ENCODE assay signal across 9 cellular contexts in the genomic region with DNA sequence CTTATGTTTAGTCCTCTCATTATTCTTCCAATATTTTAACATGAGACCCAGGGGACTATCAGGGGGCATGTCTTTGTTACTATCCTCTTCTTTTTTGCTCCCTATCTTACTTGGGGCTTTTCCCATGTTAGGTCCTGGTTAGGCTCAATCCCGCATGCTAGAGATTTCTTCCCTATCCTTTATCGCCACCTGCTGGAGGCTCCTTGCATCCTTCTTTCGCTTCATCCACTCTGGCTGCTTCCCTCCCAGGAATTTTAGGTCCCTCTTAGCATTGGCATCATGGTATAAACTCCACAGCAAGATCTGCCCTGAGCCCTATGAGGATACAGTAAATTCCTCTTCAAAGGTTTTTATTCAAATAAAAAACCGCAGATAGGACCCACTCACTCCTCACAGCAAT. TPM values are rescaled to one million over a fixed set of nuclear protein-coding genes. Genes with fewer than 3 reads are reported as not detected.
DNase-seq lines count a peak whose midpoint lies in the region; FAIRE-seq and TF ChIP-seq lines count a peak whose summit lies in the region.
"Not testable (repeated sequence)": the region's sequence is repeated elsewhere in the genome, so short reads cannot be mapped to it uniquely, and the experiment has no call there.
"Had no signal": no experiment of that assay in that cellular context is flagged by ENCODE, and none has a peak within 500 bp of the region (broad histone marks: within the 10 kb centered on the region; RNA-seq: fewer than 3 reads in every experiment).

No MANE protein-coding gene starts in this region.

- H3K4me3 ChIP-seq in GM06990 (replicated peaks; ENCODE audit: low read depth, low read length); OCI-LY3 (ENCODE audit: low read length); endothelial cell of umbilical vein (replicated peaks in 1 of 3; ENCODE audit: insufficient read depth in 1 of 3, low read depth in 1 of 3, low read length in 3 of 3): not testable (repeated sequence)

- CTCF ChIA-PET in endothelial cell of umbilical vein (lab: Charles Lee): not testable (repeated sequence)

- not testable (repeated sequence) for H4K20me1 ChIP-seq in OCI-LY3 (ENCODE audit: insufficient read depth, low read length); endothelial cell of umbilical vein (replicated peaks; ENCODE audit: control insufficient read depth, extremely low read depth, insufficient read depth, low read length)

- not testable (repeated sequence) for H3K4me1 ChIP-seq in OCI-LY3 (ENCODE audit: low read length); endothelial cell of umbilical vein (ENCODE audit: control insufficient read depth, extremely low read depth, insufficient read depth, low read length)

- H3K9me1 ChIP-seq in endothelial cell of umbilical vein (replicated peaks; ENCODE audit: control insufficient read depth, extremely low read depth, insufficient read depth, low read length): not testable (repeated sequence)

- not testable (repeated sequence) for H3K36me3 ChIP-seq in GM06990 (ENCODE audit: control insufficient read depth, insufficient read depth, low read length); OCI-LY3 (replicated peaks; ENCODE audit: low read depth, low read length); endothelial cell of umbilical vein (ENCODE audit: control insufficient read depth in 2 of 2, extremely low read depth in 1 of 2, insufficient read depth in 2 of 2, low read length in 2 of 2)

- dilution Hi-C loops in endothelial cell of umbilical vein (cut with MboI; ENCODE audit: extremely low pct_ligation_motif_present, low sequenced_read_pairs): not testable (repeated sequence)

- H2AFZ ChIP-seq in OCI-LY3 (ENCODE audit: low read depth, low read length); endothelial cell of umbilical vein (ENCODE audit: low read depth, low read length): not testable (repeated sequence)

- intact Hi-C loops in endothelial cell of umbilical vein (cut with micrococcal nuclease): loop anchor here (2.0 to 10.0 kb wide), 3 partner anchors 288 to 734 kb away; no protein-coding TSS in a partner anchor

- FAIRE-seq in endothelial cell of umbilical vein (lab: Jason Lieb, UNC): not testable (repeated sequence)

- TF ChIP-seq CTCF in GM06990 (IDR thresholded peaks at IDR 0.05; ENCODE audit: insufficient read depth, low read length, poor library complexity, severe bottlenecking) (peak; percentile 38), OCI-LY3 (IDR thresholded peaks at IDR 0.05; ENCODE audit: low read depth, low read length) (peak; percentile 34), endothelial cell of umbilical vein (IDR thresholded peaks at IDR 0.05; ENCODE audit: extremely low read depth in 1 of 2, insufficient read depth in 1 of 2, low read depth in 1 of 2, low read length in 2 of 2) (peak; percentile 16 to 50)

- peak; percentile 51 for DNase-seq in A172 (ENCODE audit: low spot score)
- DNase-seq in GM06990 (ENCODE audit: extremely low read depth, insufficient read length): not testable (repeated sequence)
- peak; percentile 7 for DNase-seq in MV-4-11 (lab: John Stamatoyannopoulos, UW)
- DNase-seq in activated CD8-positive, alpha-beta memory T cell treated with anti-CD3 and anti-CD28 coated beads for 48 hours (ENCODE audit: low read depth in 2 of 3, low spot score in 2 of 3): peak in 2 of 3 experiments; percentile 2 to 18
- DNase-seq in endothelial cell of umbilical vein (ENCODE audit: low read depth, low spot score): peak; percentile 44
- DNase-seq in kidney glomerular epithelial cell (lab: John Stamatoyannopoulos, UW): peak; percentile 46
- DNase-seq in retina: peak; percentile 57

- H3K27me3 ChIP-seq in GM06990 (replicated peaks; ENCODE audit: control insufficient read depth, insufficient read depth, low read length); OCI-LY3 (ENCODE audit: low read depth, low read length); endothelial cell of umbilical vein (ENCODE audit: control insufficient read depth in 2 of 2, insufficient read depth in 2 of 2, low read length in 2 of 2): not testable (repeated sequence)

- not testable (repeated sequence) for H3K9me3 ChIP-seq in OCI-LY3 (ENCODE audit: insufficient read depth, low read length); endothelial cell of umbilical vein (replicated peaks; ENCODE audit: control insufficient read depth, insufficient read depth, low read length)

- H3K27ac ChIP-seq in OCI-LY3 (ENCODE audit: low read length): peak overlapping the region; percentile 75
- H3K27ac ChIP-seq in endothelial cell of umbilical vein (ENCODE audit: insufficient read depth, low read depth, low read length): not testable (repeated sequence)

- not testable (repeated sequence) for H3K79me2 ChIP-seq in OCI-LY3 (ENCODE audit: low read length); endothelial cell of umbilical vein (ENCODE audit: control insufficient read depth, insufficient read depth, low read length)

- not testable (repeated sequence) for H3K9ac ChIP-seq in OCI-LY3 (ENCODE audit: low read length); endothelial cell of umbilical vein (replicated peaks; ENCODE audit: extremely low read depth, insufficient read depth, low read length)

- POLR2A ChIA-PET in endothelial cell of umbilical vein (lab: Charles Lee): not testable (repeated sequence)

- not testable (repeated sequence) for H3K4me2 ChIP-seq in OCI-LY3 (ENCODE audit: low read length); endothelial cell of umbilical vein (ENCODE audit: insufficient read depth, low read length)

- BruUV-seq in endothelial cell of umbilical vein (replicated peaks; lab: Mats Ljungman, UMichigan): not testable (repeated sequence)

- not testable (repeated sequence) for TF ChIP-seq POLR2A in endothelial cell of umbilical vein (IDR thresholded peaks at IDR 0.05; ENCODE audit: low read depth, low read length)

RNA-seq across cellular contexts. Expression of gene ANKRD30BL, which starts 15.0 kb away (rescaled TPM):
- not detected in 2 replicates for total RNA-seq in A172 (2014; rRNA removed; shearing (Covaris generic))
- not detected in 2 replicates for total RNA-seq in endothelial cell of umbilical vein
- polyA plus RNA-seq in endothelial cell of umbilical vein: not detected in 2 replicates
- not detected in 2 replicates for polyA plus RNA-seq in endothelial cell of umbilical vein (2011; cell fraction: cytosol; rRNA removed)
- not detected in 2 replicates for polyA plus RNA-seq in endothelial cell of umbilical vein (2011; cell fraction: nucleus; rRNA removed)
- polyA plus RNA-seq in endothelial cell of umbilical vein (2012): not detected in 2 replicates
- polyA minus RNA-seq in endothelial cell of umbilical vein: not detected in 2 replicates
- not detected for polyA minus RNA-seq in endothelial cell of umbilical vein (2011; cell fraction: cytosol; rRNA and poly(A)+ RNA removed)
- polyA minus RNA-seq in endothelial cell of umbilical vein (2011; cell fraction: nucleus; rRNA and poly(A)+ RNA removed): not detected in 2 replicates
- total RNA-seq: aorta had no signal
- polyA plus RNA-seq: aorta had no signal
